ENCODE assay signal across 19 cellular contexts in genomic region chr15:76953913-76954312, GRCh38. TPM values are rescaled to one million over a fixed set of nuclear protein-coding genes. Genes with fewer than 3 reads are reported as not detected.
"Had no signal": no experiment of that assay in that cellular context is flagged by ENCODE, and none has a peak within 500 bp of the region (broad histone marks: within the 10 kb centered on the region; RNA-seq: fewer than 3 reads in every experiment).

No MANE protein-coding gene starts in this region.

- H3K27ac ChIP-seq: epithelial cell of prostate, esophagus muscularis mucosa, gastroesophageal sphincter, left ventricle myocardium inferior, lower lobe of right lung, ovary, right atrium auricular region, stomach, thyroid gland had no signal

- DNase-seq: effector memory CD8-positive, alpha-beta T cell; glutamatergic neuron; immature natural killer cell; left ventricle myocardium inferior; lower lobe of right lung; natural killer cell; ovary; small intestine; stimulated activated CD4-positive, alpha-beta T cell treated with anti-CD3 and anti-CD28 coated beads, Interleukin-12 subunit alpha, Interleukin-12 subunit beta, amount 100 ng/mL, for 4 hours; stimulated activated naive CD4-positive, alpha-beta T cell; stomach; thyroid gland had no signal

- H3K4me1 ChIP-seq: esophagus muscularis mucosa, gastroesophageal sphincter, left ventricle myocardium inferior, lower lobe of right lung, right atrium auricular region, stomach, thyroid gland had no signal

- H3K36me3 ChIP-seq: ovary had no signal

- H3K9me3 ChIP-seq: esophagus muscularis mucosa, gastroesophageal sphincter, left ventricle myocardium inferior, lower lobe of right lung, ovary, right atrium auricular region, stomach, thyroid gland had no signal

- H3K4me3 ChIP-seq: esophagus muscularis mucosa, gastroesophageal sphincter, left ventricle myocardium inferior, lower lobe of right lung, ovary, right atrium auricular region, stomach, thyroid gland had no signal

- ATAC-seq: effector memory CD8-positive, alpha-beta T cell; gastroesophageal sphincter; lower lobe of right lung; natural killer cell had no signal

- H3K27me3 ChIP-seq: esophagus muscularis mucosa, gastroesophageal sphincter, ovary, right atrium auricular region, stomach, thyroid gland had no signal

RNA-seq across cellular contexts. Expression of gene PSTPIP1, which starts 41.0 kb away (rescaled TPM):
- total RNA-seq: fibroblast of villous mesenchyme, mesothelial cell of epicardium, myocyte had no signal
